In genomic region chr9:119284118-119284517, GRCh38 we compare ENCODE assay signal across 13 cellular contexts.
A peak's percentile ranks its signal among the peaks of the same experiment; 100 is the strongest.
DNase-seq lines count a peak whose midpoint lies in the region; ATAC-seq and TF ChIP-seq lines count a peak whose summit lies in the region.
"Had no signal": no experiment of that assay in that cellular context is flagged by ENCODE, and none has a peak within 500 bp of the region (broad histone marks: within the 10 kb centered on the region; RNA-seq: fewer than 3 reads in every experiment).

No MANE protein-coding gene starts in this region.

- H3K4me2 ChIP-seq in SK-N-SH (no peak overlapping the region), OCI-LY7 (ENCODE audit: low read length) (no peak overlapping the region)

- BruUV-seq in OCI-LY7 (replicated peaks; lab: Mats Ljungman, UMichigan), result no TSS peak

- POLR2A ChIA-PET in SK-N-SH (lab: Yijun Ruan, JAX) (no interaction called here), OCI-LY7 (lab: Charles Lee) (interaction anchor here (0.6 kb wide), 1 partner anchor 148 kb away, joined by 3 read pairs; no protein-coding TSS in a partner anchor)

- H3K9me2 ChIP-seq in SK-N-SH, result no peaks in the 10 kb centered on the region
- no peaks in the 10 kb centered on the region for H3K9me2 ChIP-seq in OCI-LY7 (ENCODE audit: insufficient read depth, low read length)

- WGBS in SK-N-SH (ENCODE audit: low lambda C conversion rate), result 62% methylated on average over 4 of the region's 4 CpGs

- H3K4me3 Mint-ChIP-seq in activated naive CD4-positive, alpha-beta T cell treated with anti-CD3 and anti-CD28 coated beads for 36 hours, result no peak overlapping the region
- H3K4me3 Mint-ChIP-seq: activated CD4-positive, alpha-beta T cell treated with anti-CD3 and anti-CD28 coated beads, Interleukin-2, amount 10 ng/mL, durations not matched to agents 7 days and 5 days had no signal

- H4K20me1 ChIP-seq in SK-N-SH (ENCODE audit: insufficient read depth) (no peaks in the 10 kb centered on the region), OCI-LY7 (ENCODE audit: insufficient read depth, low read length) (no peaks in the 10 kb centered on the region)

- no peak overlapping the region for H3K4me3 ChIP-seq in SK-N-SH (ENCODE audit: low read depth in 2 of 2, low read length in 1 of 2)
- H3K4me3 ChIP-seq in OCI-LY7 (ENCODE audit: low read depth, low read length, poor library complexity, severe bottlenecking), result no peak overlapping the region
- H3K4me3 ChIP-seq: adrenal gland had no signal

- H3K27ac Mint-ChIP-seq in activated naive CD4-positive, alpha-beta T cell treated with anti-CD3 and anti-CD28 coated beads for 36 hours, result no peak overlapping the region
- H3K27ac Mint-ChIP-seq: activated CD4-positive, alpha-beta T cell treated with anti-CD3 and anti-CD28 coated beads, Interleukin-2, amount 10 ng/mL, durations not matched to agents 7 days and 5 days had no signal

- no peaks in the 10 kb centered on the region for H3K9me3 Mint-ChIP-seq in activated naive CD4-positive, alpha-beta T cell treated with anti-CD3 and anti-CD28 coated beads for 36 hours
- H3K9me3 Mint-ChIP-seq: activated CD4-positive, alpha-beta T cell treated with anti-CD3 and anti-CD28 coated beads, Interleukin-2, amount 10 ng/mL, durations not matched to agents 7 days and 5 days had no signal

- no peaks in the 10 kb centered on the region for H3K36me3 ChIP-seq in SK-N-SH (replicated peaks in 1 of 2; ENCODE audit: control insufficient read depth in 1 of 2, insufficient read depth in 2 of 2, low read length in 1 of 2)
- H3K36me3 ChIP-seq in OCI-LY7 (ENCODE audit: insufficient read depth, low read length), result no peaks in the 10 kb centered on the region
- H3K36me3 ChIP-seq: adrenal gland had no signal

- H3K27me3 ChIP-seq in SK-N-SH (ENCODE audit: insufficient read depth), result no peaks in the 10 kb centered on the region
- H3K27me3 ChIP-seq: adrenal gland had no signal

- TF ChIP-seq CTCF in SK-N-SH (IDR thresholded peaks at IDR 0.05), result no peak
- TF ChIP-seq CTCF in OCI-LY7 (conservative IDR thresholded peaks at IDR 0.05; ENCODE audit: low read length), result peak; percentile 48

- no peak for ATAC-seq in SK-N-SH treated with all-trans-retinoic acid at 6 μM for 48 hours

- no peaks in the 10 kb centered on the region for H3K9me3 ChIP-seq in SK-N-SH
- no peaks in the 10 kb centered on the region for H3K9me3 ChIP-seq in OCI-LY7 (ENCODE audit: low read length)
- H3K9me3 ChIP-seq: adrenal gland had no signal

- no peaks in the 10 kb centered on the region for H3K4me1 Mint-ChIP-seq in activated naive CD4-positive, alpha-beta T cell treated with anti-CD3 and anti-CD28 coated beads for 36 hours (ENCODE audit: low read depth)
- H3K4me1 Mint-ChIP-seq: activated CD4-positive, alpha-beta T cell treated with anti-CD3 and anti-CD28 coated beads, Interleukin-2, amount 10 ng/mL, durations not matched to agents 7 days and 5 days had no signal

- peaks cover 11% of the 10 kb centered on the region for H3K27me3 Mint-ChIP-seq in activated naive CD4-positive, alpha-beta T cell treated with anti-CD3 and anti-CD28 coated beads for 36 hours (ENCODE audit: low read depth)

- H3K36me3 Mint-ChIP-seq in activated naive CD4-positive, alpha-beta T cell treated with anti-CD3 and anti-CD28 coated beads for 36 hours (ENCODE audit: low read depth), result no peaks in the 10 kb centered on the region

- TF ChIP-seq RAD21 in SK-N-SH (IDR thresholded peaks at IDR 0.05; ENCODE audit: low read length), result peak; percentile 56

- no peak overlapping the region for H2AFZ ChIP-seq in SK-N-SH (ENCODE audit: low read depth)
- H2AFZ ChIP-seq in OCI-LY7 (ENCODE audit: low read length), result no peak overlapping the region

- DNase-seq in SK-N-SH (peak; percentile 28), OCI-LY7 (ENCODE audit: low spot score) (no peak), iPS DF 19.7 (ENCODE audit: low read depth, low spot score) (peak; percentile 45), superior temporal gyrus (ENCODE audit: extremely low spot score) (peak; percentile 79), NCI-H1105 (lab: John Stamatoyannopoulos, UW) (no peak)
- DNase-seq in stimulated activated CD4-positive, alpha-beta T cell treated with anti-CD3 and anti-CD28 coated beads, Interleukin-4, amount 100 ng/mL, for 24 hours, result no peak
- no peak for DNase-seq in activated naive CD4-positive, alpha-beta T cell treated with anti-CD3 and anti-CD28 coated beads for 36 hours
- DNase-seq: activated CD4-positive, alpha-beta T cell treated with anti-CD3 and anti-CD28 coated beads, Interleukin-2, amount 10 ng/mL, durations not matched to agents 7 days and 5 days; adrenal gland; AML-193; HCEC 1CT had no signal

- no peaks in the 10 kb centered on the region for H3K4me1 ChIP-seq in SK-N-SH (ENCODE audit: control insufficient read depth in 1 of 2, insufficient read depth in 2 of 2, low read depth in 1 of 2, low read length in 1 of 2)
- H3K4me1 ChIP-seq in OCI-LY7 (ENCODE audit: insufficient read depth, low read length, poor library complexity, severe bottlenecking), result no peaks in the 10 kb centered on the region
- H3K4me1 ChIP-seq: adrenal gland had no signal

- intact Hi-C loops in OCI-LY7 (cut with micrococcal nuclease; ENCODE audit: unreplicated experiment), result loop anchor here (10.0 kb wide), 1 partner anchor 1639 kb away; no protein-coding TSS in a partner anchor
- intact Hi-C loops in activated naive CD4-positive, alpha-beta T cell treated with anti-CD3 and anti-CD28 coated beads for 36 hours (cut with micrococcal nuclease), result no loop called here

- H3K27ac ChIP-seq in SK-N-SH (ENCODE audit: low read depth in 2 of 2, low read length in 1 of 2), result no peak overlapping the region
- no peak overlapping the region for H3K27ac ChIP-seq in OCI-LY7 (ENCODE audit: low read depth, low read length, poor library complexity, severe bottlenecking)
- H3K27ac ChIP-seq: adrenal gland, HL-60 had no signal

- no peaks in the 10 kb centered on the region for H3F3A ChIP-seq in SK-N-SH (replicated peaks; ENCODE audit: insufficient read depth)

- no peak for TF ChIP-seq EP300 in SK-N-SH (IDR thresholded peaks at IDR 0.05; ENCODE audit: borderline replicate concordance in 1 of 2, low read depth in 1 of 2, low read length in 1 of 2)

- no peaks in the 10 kb centered on the region for H3K79me2 ChIP-seq in SK-N-SH (ENCODE audit: insufficient read depth)
- no peaks in the 10 kb centered on the region for H3K79me2 ChIP-seq in OCI-LY7 (ENCODE audit: insufficient read depth, low read depth, low read length)

- H3K9ac ChIP-seq in SK-N-SH, result no peak overlapping the region

- CTCF ChIA-PET in SK-N-SH (lab: Yijun Ruan, JAX) (interaction anchor here (1.0 kb wide), 1 partner anchor 10 kb away, joined by 5 read pairs; no protein-coding TSS in a partner anchor), OCI-LY7 (lab: Charles Lee; ENCODE audit: unreplicated experiment) (no interaction called here)
- CTCF ChIA-PET in activated naive CD4-positive, alpha-beta T cell treated with anti-CD3 and anti-CD28 coated beads for 36 hours (lab: Charles Lee), result no interaction called here

TF ChIP-seq in SK-N-SH, 30 proteins besides CTCF, POLR2A, EP300 and RAD21 (continues in another document):
- TF ChIP-seq PBX3 (IDR thresholded peaks at IDR 0.05) (no peak), YY1 (IDR thresholded peaks at IDR 0.05; ENCODE audit: low read depth) (no peak), USF2 (IDR thresholded peaks at IDR 0.05; ENCODE audit: borderline replicate concordance, low read depth, low read length) (no peak)

TF ChIP-seq in SK-N-SH treated with all-trans-retinoic acid at 6 μM for 48 hours, 23 proteins besides CTCF, POLR2A, EP300 and RAD21:
- TF ChIP-seq ISL1 (CRISPR knock-in tag; IDR thresholded peaks at IDR 0.05) (no peak), ESRRG (CRISPR knock-in tag; IDR thresholded peaks at IDR 0.05) (no peak), GLIS3 (CRISPR knock-in tag; IDR thresholded peaks at IDR 0.05) (no peak), ZC3H10 (CRISPR knock-in tag; IDR thresholded peaks at IDR 0.05) (no peak), ARNTL (CRISPR knock-in tag; IDR thresholded peaks at IDR 0.05; ENCODE audit: borderline replicate concordance, low read depth) (no peak), ZNF70 (CRISPR knock-in tag; IDR thresholded peaks at IDR 0.05) (no peak), SNAI2 (CRISPR knock-in tag; IDR thresholded peaks at IDR 0.05) (no peak), ZNF8 (CRISPR knock-in tag; IDR thresholded peaks at IDR 0.05) (no peak), OSR1 (CRISPR knock-in tag; IDR thresholded peaks at IDR 0.05) (no peak), RARB (CRISPR knock-in tag; IDR thresholded peaks at IDR 0.05) (no peak), POU6F1 (CRISPR knock-in tag; IDR thresholded peaks at IDR 0.05; ENCODE audit: borderline replicate concordance, low read depth) (no peak), CREB5 (CRISPR knock-in tag; IDR thresholded peaks at IDR 0.05; ENCODE audit: low read depth) (no peak)

Comparison
In these comparisons a context has a peak if more than half of its experiments do, and no peak if none do; other contexts are left out.
1. DNase-seq: peak in SK-N-SH (single experiment), iPS DF 19.7 (single experiment) and superior temporal gyrus (single experiment); none in OCI-LY7 (single experiment), NCI-H1105 (single experiment), stimulated activated CD4-positive, alpha-beta T cell treated with anti-CD3 and anti-CD28 coated beads, Interleukin-4, amount 100 ng/mL, for 24 hours (single experiment) and activated naive CD4-positive, alpha-beta T cell treated with anti-CD3 and anti-CD28 coated beads for 36 hours (single experiment).